Comparison of ENCODE assay signal across 28 cellular contexts in the genomic region with DNA sequence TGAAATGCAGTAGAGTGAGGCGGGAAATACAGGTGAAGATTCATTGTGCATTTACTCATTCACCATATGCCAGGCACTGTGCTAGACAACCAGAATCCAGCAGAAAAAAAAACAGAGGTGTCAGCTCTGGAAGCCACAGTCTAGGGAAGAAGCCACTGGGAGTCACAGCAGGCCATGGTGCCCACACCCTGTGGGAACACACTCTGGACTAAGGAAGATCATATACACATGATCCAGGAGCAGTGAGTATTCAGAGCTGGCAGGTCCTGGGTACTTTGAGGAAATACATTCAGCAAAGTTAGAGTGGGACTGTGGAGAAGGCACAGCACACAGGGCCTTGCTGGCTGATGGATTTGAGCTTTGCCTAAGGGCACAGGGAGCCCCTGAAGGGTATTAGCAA. TPM values are rescaled to one million over a fixed set of nuclear protein-coding genes. Genes with fewer than 3 reads are reported as not detected.
"Had no signal": no experiment of that assay in that cellular context is flagged by ENCODE, and none has a peak within 500 bp of the region (broad histone marks: within the 10 kb centered on the region; RNA-seq: fewer than 3 reads in every experiment).

No MANE protein-coding gene starts in this region.

- H3K27me3 ChIP-seq: right lobe of liver had no signal

- H3K27ac ChIP-seq: foreskin keratinocyte, heart left ventricle, left ventricle myocardium inferior, right lobe of liver, thoracic aorta, uterus had no signal

- H3K9me3 ChIP-seq: heart left ventricle, left ventricle myocardium inferior, right lobe of liver, thoracic aorta, uterus had no signal

- H3K4me3 ChIP-seq: heart left ventricle, left ventricle myocardium inferior, lung, right lobe of liver, thoracic aorta, uterus had no signal

- H3K27ac Mint-ChIP-seq: activated naive CD8-positive, alpha-beta T cell treated with anti-CD3 and anti-CD28 coated beads, Interleukin-2, amount 50 U/mL, for 24 hours; activated T-helper 1 cell treated with anti-CD3 and anti-CD28 coated beads, Interleukin-12 subunit alpha, Interleukin-12 subunit beta, Interleukin-2, Interleukin-4 antibody, amounts not matched to agents 30 ng/mL and 10 ng/mL and 1 ng/mL, durations not matched to agents 14 hours and 24 hours and 36 hours; dendritic cell treated with granulocyte-macrophage colony-stimulating factor and Interleukin-4, amounts not matched to agents 40 ng/mL and 50 ng/mL, for 4 days; endodermal cell; T-helper 2 cell treated with Interferon-gamma antibody and Interleukin-4, amounts not matched to agents 5 μg/mL and 100 μg/mL, for 36 hours had no signal

- H3K36me3 ChIP-seq: heart left ventricle, left ventricle myocardium inferior, right lobe of liver, thoracic aorta, uterus had no signal

- H3K9me3 Mint-ChIP-seq: activated naive CD8-positive, alpha-beta T cell treated with anti-CD3 and anti-CD28 coated beads, Interleukin-2, amount 50 U/mL, for 24 hours; activated T-helper 1 cell treated with anti-CD3 and anti-CD28 coated beads, Interleukin-12 subunit alpha, Interleukin-12 subunit beta, Interleukin-2, Interleukin-4 antibody, amounts not matched to agents 30 ng/mL and 10 ng/mL and 1 ng/mL, durations not matched to agents 14 hours and 24 hours and 36 hours; central memory CD8-positive, alpha-beta T cell; dendritic cell treated with granulocyte-macrophage colony-stimulating factor and Interleukin-4, amounts not matched to agents 40 ng/mL and 50 ng/mL, for 4 days; endodermal cell; naive B cell; T-helper 2 cell treated with Interferon-gamma antibody and Interleukin-4, amounts not matched to agents 5 μg/mL and 100 μg/mL, for 36 hours had no signal

- H3K4me3 Mint-ChIP-seq: activated naive CD8-positive, alpha-beta T cell treated with anti-CD3 and anti-CD28 coated beads, Interleukin-2, amount 50 U/mL, for 24 hours; activated T-helper 1 cell treated with anti-CD3 and anti-CD28 coated beads, Interleukin-12 subunit alpha, Interleukin-12 subunit beta, Interleukin-2, Interleukin-4 antibody, amounts not matched to agents 30 ng/mL and 10 ng/mL and 1 ng/mL, durations not matched to agents 14 hours and 24 hours and 36 hours; central memory CD8-positive, alpha-beta T cell; dendritic cell treated with granulocyte-macrophage colony-stimulating factor and Interleukin-4, amounts not matched to agents 40 ng/mL and 50 ng/mL, for 4 days; endodermal cell; naive B cell; T-helper 2 cell treated with Interferon-gamma antibody and Interleukin-4, amounts not matched to agents 5 μg/mL and 100 μg/mL, for 36 hours had no signal

- DNase-seq: activated CD4-positive, alpha-beta T cell treated with anti-CD3 and anti-CD28 coated beads for 4 hours; activated CD4-positive, alpha-beta T cell treated with anti-CD3 and anti-CD28 coated beads, Interleukin-2, amount 50 U/mL, for 4 hours; activated gamma-delta T cell; activated naive CD4-positive, alpha-beta T cell treated with anti-CD3 and anti-CD28 coated beads, Interleukin-2, amount 50 U/mL, for 16 hours; activated naive CD8-positive, alpha-beta T cell treated with anti-CD3 and anti-CD28 coated beads, Interleukin-2, amount 50 U/mL, for 24 hours; activated T-cell treated with anti-CD3 and anti-CD28 coated beads for 4 hours; endodermal cell; foreskin keratinocyte; left ventricle myocardium inferior; naive B cell; posterior cingulate gyrus; right lobe of liver; stimulated activated CD4-positive, alpha-beta T cell treated with anti-CD3 and anti-CD28 coated beads, Interleukin-2, amount 100 ng/mL, for 48 hours; stimulated activated naive CD8-positive, alpha-beta T cell treated with anti-CD3 and anti-CD28 coated beads, Interleukin-15, Interleukin-2, amounts not matched to agents 100 U/mL and 50 U/mL, for 24 hours; T-helper 1 cell; trophoblast cell; uterus had no signal

- H3K36me3 Mint-ChIP-seq: naive B cell had no signal

- ATAC-seq: activated naive CD8-positive, alpha-beta T cell treated with anti-CD3 and anti-CD28 coated beads, Interleukin-2, amount 50 U/mL, for 24 hours; esophagus mucosa; foreskin keratinocyte; heart left ventricle; right lobe of liver; stimulated activated naive CD8-positive, alpha-beta T cell treated with anti-CD3 and anti-CD28 coated beads, Interleukin-15, Interleukin-2, amounts not matched to agents 100 U/mL and 50 U/mL, for 24 hours had no signal

- H3K4me1 ChIP-seq: uterus had no signal

RNA-seq across cellular contexts. Expression of gene FAM240A, which starts 14.8 kb away (rescaled TPM):
- total RNA-seq: activated T-helper 1 cell treated with anti-CD3 and anti-CD28 coated beads, Interleukin-12 subunit alpha, Interleukin-12 subunit beta, Interleukin-2, Interleukin-4 antibody, amounts not matched to agents 30 ng/mL and 10 ng/mL and 1 ng/mL, durations not matched to agents 14 hours and 24 hours and 36 hours; bronchial epithelial cell; endodermal cell; esophagus mucosa; foreskin keratinocyte; heart left ventricle; left ventricle myocardium inferior; lung; mesenteric fat pad; right lobe of liver; skeletal muscle tissue; thoracic aorta; uterus had no signal
- polyA plus RNA-seq: foreskin keratinocyte, heart left ventricle, lung had no signal
